Comparison of ENCODE assay signal across 8 cellular contexts in the genomic region with DNA sequence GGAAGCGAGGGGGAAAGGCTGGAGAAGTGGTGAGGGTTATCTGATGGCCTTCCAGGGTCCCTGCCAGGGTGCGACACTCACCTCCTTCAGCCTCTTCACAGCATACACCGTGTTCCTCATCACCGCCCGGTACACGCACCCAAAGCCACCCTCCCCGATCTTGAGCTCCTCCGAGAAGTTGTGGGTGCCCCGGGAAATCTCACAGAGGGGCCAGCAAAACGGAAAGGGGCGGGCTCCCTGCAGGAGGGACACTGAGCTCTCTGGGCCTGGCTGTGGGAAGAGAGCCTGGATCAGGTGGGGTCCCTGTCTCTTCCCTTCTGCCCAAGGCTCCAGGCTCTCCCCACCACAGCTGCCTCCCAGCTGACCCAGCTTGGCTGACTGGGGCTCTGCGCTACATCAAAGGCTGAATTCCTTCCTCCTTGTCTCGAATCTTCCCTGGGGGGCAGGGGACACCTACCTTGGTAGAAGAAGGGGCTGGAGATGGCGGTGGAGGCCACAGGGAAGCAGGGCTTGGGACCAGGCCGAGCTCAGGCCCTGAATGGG. TPM values are rescaled to one million over a fixed set of nuclear protein-coding genes. Genes with fewer than 3 reads are reported as not detected.
A peak's percentile ranks its signal among the peaks of the same experiment; 100 is the strongest.
DNase-seq lines count a peak whose midpoint lies in the region; TF ChIP-seq lines count a peak whose summit lies in the region.

No MANE protein-coding gene starts in this region.

- peak overlapping the region; percentile 77 to 84 for H3K9ac ChIP-seq in colonic mucosa (ENCODE audit: low read depth in 2 of 2, low read length in 2 of 2)

- peaks cover 33% of the 10 kb centered on the region for H3K4me1 Mint-ChIP-seq in CD14-positive monocyte
- peaks cover 37% of the 10 kb centered on the region for H3K4me1 Mint-ChIP-seq in nephron progenitor cell

- H3K27me3 ChIP-seq in MG63 = no peaks in the 10 kb centered on the region
- no peaks in the 10 kb centered on the region for H3K27me3 ChIP-seq in colonic mucosa

- H3K27me3 Mint-ChIP-seq in CD14-positive monocyte (ENCODE audit: low read depth in 3 of 3) (peaks cover 0 to 44% (median 0%) of the 10 kb centered on the region in 3 donors), nephron progenitor cell (ENCODE audit: low read depth, poor library complexity) (no peaks in the 10 kb centered on the region)

- TF ChIP-seq CTCF in CD14-positive monocyte (IDR thresholded peaks at IDR 0.05) = no peak
- TF ChIP-seq CTCF in colonic mucosa (IDR thresholded peaks at IDR 0.05) = no peak
- no peak for TF ChIP-seq CTCF in nephron progenitor cell (IDR thresholded peaks at IDR 0.05)

- DNase-seq in CD14-positive monocyte (ENCODE audit: low spot score) (no peak), MG63 (no peak), colonic mucosa (no peak), nephron progenitor cell (no peak), SKM-1 (lab: John Stamatoyannopoulos, UW; ENCODE audit: unreplicated experiment) (no peak), DMS53 (lab: John Stamatoyannopoulos, UW) (no peak), activated gamma-delta T cell (lab: John Stamatoyannopoulos, UW) (no peak)
- no peak for DNase-seq in stimulated activated CD8-positive, alpha-beta memory T cell treated with anti-CD3 and anti-CD28 coated beads, Interleukin-4, amount 100 ng/mL, for 48 hours

- intact Hi-C loops in CD14-positive monocyte (cut with micrococcal nuclease) = loop anchor here in 1 of 2 donors (10.0 kb wide), 1 partner anchor 76 kb away; a partner anchor contains a TSS
- intact Hi-C loops in colonic mucosa (cut with DNase I) = no loop called here

- no peaks in the 10 kb centered on the region for H3K4me1 ChIP-seq in colonic mucosa

- H3K27ac Mint-ChIP-seq in CD14-positive monocyte (peak overlapping the region; percentile 90 to 97 (median 92)), nephron progenitor cell (no peak overlapping the region)

- H3K27ac ChIP-seq in colonic mucosa = peak overlapping the region; percentile 71

- H3K9me3 ChIP-seq in MG63 (no peaks in the 10 kb centered on the region), colonic mucosa (no peaks in the 10 kb centered on the region)

- H3K4me3 ChIP-seq in MG63 (peak overlapping the region; percentile 62), colonic mucosa (peak overlapping the region; percentile 58)

- H3K4me3 Mint-ChIP-seq in CD14-positive monocyte (peak overlapping the region; percentile 86 to 94), nephron progenitor cell (peak overlapping the region; percentile 81)

- H3K9me3 Mint-ChIP-seq in CD14-positive monocyte (peaks cover 0 to 7% (median 0%) of the 10 kb centered on the region in 7 donors), nephron progenitor cell (peaks cover 44% of the 10 kb centered on the region)

- H3K36me3 Mint-ChIP-seq in CD14-positive monocyte (peaks cover 21 to 40% of the 10 kb centered on the region in 2 donors), nephron progenitor cell (ENCODE audit: low read depth) (peaks cover 5% of the 10 kb centered on the region)

- peaks cover 28% of the 10 kb centered on the region for H3K36me3 ChIP-seq in MG63
- no peaks in the 10 kb centered on the region for H3K36me3 ChIP-seq in colonic mucosa

RNA-seq across cellular contexts. Expression of a gene that starts 1.1 kb away (rescaled TPM):
- 10 to 100 TPM; 47.8 to 49.5 TPM for polyA plus RNA-seq in CD14-positive monocyte
- 208 and 270 TPM in 2 replicates for total RNA-seq in MG63 (2014; rRNA removed; shearing (Covaris generic); ENCODE audit: low replicate concordance)
- total RNA-seq in colonic mucosa = 100 to 1,000 TPM in 1 of 2 donors, 10 to 100 TPM in 1; 66.7 to 148 TPM

RNA-seq across cellular contexts. Expression of a gene that starts 46.0 kb away (rescaled TPM):
- 1 to 10 TPM; 2.8 to 4.9 TPM for polyA plus RNA-seq in CD14-positive monocyte
- total RNA-seq in MG63 (2014; rRNA removed; shearing (Covaris generic); ENCODE audit: low replicate concordance) = 1.0 and 4.6 TPM in 2 replicates
- 10 to 100 TPM in 1 of 2 donors, 1 to 10 TPM in 1; 8.7 to 19.2 TPM for total RNA-seq in colonic mucosa

RNA-seq across cellular contexts. Expression of a gene that starts 47.0 kb away (rescaled TPM):
- 1 to 10 TPM; 1.9 to 3.8 TPM for polyA plus RNA-seq in CD14-positive monocyte
- 7.8 and 12.8 TPM in 2 replicates for total RNA-seq in MG63 (2014; rRNA removed; shearing (Covaris generic); ENCODE audit: low replicate concordance)
- 10 to 100 TPM; 36.6 to 80.5 TPM for total RNA-seq in colonic mucosa
